8 cellular contexts compared by ENCODE assay signal in genomic region chr19:55598719-55599467, GRCh38. TPM values are rescaled to one million over a fixed set of nuclear protein-coding genes. Genes with fewer than 3 reads are reported as not detected.
DNase-seq lines count a peak whose midpoint lies in the region; ATAC-seq and TF ChIP-seq lines count a peak whose summit lies in the region.

No MANE protein-coding gene starts in this region.

- WGBS in neuronal stem cell (ENCODE audit: extremely low coverage in 2 of 2, insufficient read length in 2 of 2, insufficient replicate concordance in 1 of 2), 2 donors, result no CpG with 5 or more reads among the region's 26 CpGs

- H2BK120ac ChIP-seq in neuronal stem cell (ENCODE audit: low read depth, low read length), result no peak overlapping the region

- H2AFZ ChIP-seq in neuronal stem cell (ENCODE audit: low read length), result peak overlapping the region; percentile 80

- peak overlapping the region; percentile 57 for H3K23ac ChIP-seq in neuronal stem cell (ENCODE audit: low read depth, low read length, poor library complexity)

- peaks cover 4% of the 10 kb centered on the region for H3K79me1 ChIP-seq in neuronal stem cell (ENCODE audit: low read depth, low read length)

- peak overlapping the region; percentile 97 for H3K18ac ChIP-seq in neuronal stem cell (ENCODE audit: low read length)

- H3K27me3 ChIP-seq in H7 (ENCODE audit: control insufficient read depth, insufficient read depth, low read length) (no peaks in the 10 kb centered on the region), MG63 (no peaks in the 10 kb centered on the region), foreskin keratinocyte (no peaks in the 10 kb centered on the region), neuronal stem cell (ENCODE audit: control insufficient read depth in 3 of 3, insufficient read depth in 3 of 3, low read depth in 1 of 3, low read length in 3 of 3) (no peaks in the 10 kb centered on the region), subcutaneous abdominal adipose tissue (ENCODE audit: control insufficient read depth in 5 of 5, insufficient read depth in 4 of 5, low read length in 5 of 5) (no peaks in the 10 kb centered on the region)

- no peak overlapping the region for H4K8ac ChIP-seq in neuronal stem cell (ENCODE audit: low read depth, low read length)

- no peak overlapping the region for H3K14ac ChIP-seq in neuronal stem cell (ENCODE audit: low read length)

- no peak overlapping the region for H2BK12ac ChIP-seq in neuronal stem cell (ENCODE audit: low read length)

- H3K9ac ChIP-seq in neuronal stem cell (ENCODE audit: low read depth, low read length, poor library complexity) (peak overlapping the region; percentile 68), subcutaneous abdominal adipose tissue (ENCODE audit: low read length in 5 of 5) (peak overlapping the region in 4 of 5 donors; percentile 53 to 93 (median 86))

- H3K4me3 ChIP-seq in H7 (ENCODE audit: insufficient read depth, low read depth, low read length) (peak overlapping the region; percentile 57), MG63 (peak overlapping the region; percentile 84), neuronal stem cell (ENCODE audit: low read length in 2 of 2) (peak overlapping the region; percentile 78 to 87), subcutaneous abdominal adipose tissue (ENCODE audit: low read depth in 1 of 5, low read length in 5 of 5) (peak overlapping the region; percentile 49 to 99 (median 92))

- H3K27ac ChIP-seq in foreskin keratinocyte (peak overlapping the region; percentile 98), neuronal stem cell (replicated peaks; ENCODE audit: low read length) (peak overlapping the region; percentile 97), subcutaneous abdominal adipose tissue (ENCODE audit: low read depth, low read length) (peak overlapping the region; percentile 83)

- DNase-seq in ELR (ENCODE audit: low read depth) (peak; percentile 92), H7 (peak; percentile 96), MG63 (peak; percentile 91), SHP77 treated with DMSO at 0.1 percent for 48 hours (lab: John Stamatoyannopoulos, UW) (peak; percentile 93), activated gamma-delta T cell treated with Interleukin-2 at 50 U/mL for 16 hours (peak; percentile 88), foreskin keratinocyte (peak; percentile 88 to 93), neuronal stem cell (ENCODE audit: low spot score) (peak; percentile 98)

- H3K4me1 ChIP-seq in foreskin keratinocyte (peaks cover 11% of the 10 kb centered on the region), neuronal stem cell (ENCODE audit: control insufficient read depth in 2 of 2, insufficient read depth in 1 of 2, low read depth in 1 of 2, low read length in 2 of 2) (peaks cover 5 to 9% of the 10 kb centered on the region in 2 donors), subcutaneous abdominal adipose tissue (ENCODE audit: control insufficient read depth in 5 of 5, insufficient read depth in 5 of 5, low read length in 5 of 5) (peaks cover 2 to 22% (median 15%) of the 10 kb centered on the region in 5 donors)

- peak; percentile 71 for ATAC-seq in foreskin keratinocyte

- H2BK5ac ChIP-seq in neuronal stem cell (ENCODE audit: low read length), result no peak overlapping the region

- H3K4ac ChIP-seq in neuronal stem cell (ENCODE audit: low read length), result no peak overlapping the region

- H2BK15ac ChIP-seq in neuronal stem cell (ENCODE audit: low read length), result peak overlapping the region; percentile 50

- no peak overlapping the region for H2AK5ac ChIP-seq in neuronal stem cell (ENCODE audit: low read depth, low read length)

- TF ChIP-seq CTCF in foreskin keratinocyte (conservative IDR thresholded peaks at IDR 0.05), result no peak

- H4K91ac ChIP-seq in neuronal stem cell (ENCODE audit: low read depth, low read length, poor library complexity), result no peak overlapping the region

- H3K36me3 ChIP-seq in H7 (replicated peaks; ENCODE audit: control insufficient read depth, insufficient read depth, low read length) (peaks cover 3% of the 10 kb centered on the region), MG63 (peaks cover 36% of the 10 kb centered on the region), neuronal stem cell (replicated peaks in 1 of 2; ENCODE audit: control insufficient read depth in 2 of 2, insufficient read depth in 2 of 2, low read length in 2 of 2) (peaks cover 21 to 33% of the 10 kb centered on the region in 2 donors), subcutaneous abdominal adipose tissue (ENCODE audit: control insufficient read depth in 5 of 5, insufficient read depth in 5 of 5, low read length in 5 of 5) (peaks cover 0 to 41% (median 26%) of the 10 kb centered on the region in 5 donors)

- H3K4me2 ChIP-seq in neuronal stem cell (ENCODE audit: insufficient read depth, low read length, poor library complexity, severe bottlenecking), result peak overlapping the region; percentile 58

- H3K9me3 ChIP-seq in MG63 (no peaks in the 10 kb centered on the region), neuronal stem cell (replicated peaks in 1 of 2; ENCODE audit: control insufficient read depth in 2 of 2, insufficient read depth in 1 of 2, low read depth in 1 of 2, low read length in 2 of 2) (peaks cover 5 to 7% of the 10 kb centered on the region in 2 donors), subcutaneous abdominal adipose tissue (ENCODE audit: control insufficient read depth in 5 of 5, low read length in 5 of 5) (no peaks in the 10 kb centered on the region)

RNA-seq across cellular contexts. Expression of gene FIZ1, which starts 0.4 kb away (rescaled TPM):
- total RNA-seq in H7 (2014; rRNA removed; shearing (Covaris generic)), result 4.3 and 4.7 TPM in 2 replicates
- total RNA-seq in MG63 (2014; rRNA removed; shearing (Covaris generic); ENCODE audit: low replicate concordance), result 2.9 and 4.0 TPM in 2 replicates
- total RNA-seq in foreskin keratinocyte, result 6.3 and 7.3 TPM in 2 replicates
- polyA plus RNA-seq in foreskin keratinocyte, result 8.1 and 8.6 TPM in 2 replicates
- 19.2 TPM for polyA plus RNA-seq in neuronal stem cell (2013, experiment 1 of 2)
- 18.4 TPM for polyA plus RNA-seq in neuronal stem cell (2013, experiment 2 of 2)

RNA-seq across cellular contexts. Expression of gene ZNF524, which starts 1.2 kb away (rescaled TPM):
- 11.2 and 13.6 TPM in 2 replicates for total RNA-seq in H7 (2014; rRNA removed; shearing (Covaris generic))
- total RNA-seq in MG63 (2014; rRNA removed; shearing (Covaris generic); ENCODE audit: low replicate concordance), result 7.9 and 22.4 TPM in 2 replicates
- 10.7 and 12.7 TPM in 2 replicates for total RNA-seq in foreskin keratinocyte
- polyA plus RNA-seq in foreskin keratinocyte, result 15.8 and 18.7 TPM in 2 replicates
- polyA plus RNA-seq in neuronal stem cell (2013, experiment 1 of 2), result 3.1 TPM
- polyA plus RNA-seq in neuronal stem cell (2013, experiment 2 of 2), result 3.8 TPM

RNA-seq across cellular contexts. Expression of gene ZNF865, which starts 6.6 kb away (rescaled TPM):
- total RNA-seq in H7 (2014; rRNA removed; shearing (Covaris generic)), result 3.5 and 4.9 TPM in 2 replicates
- 0.66 and 0.69 TPM in 2 replicates for total RNA-seq in MG63 (2014; rRNA removed; shearing (Covaris generic); ENCODE audit: low replicate concordance)
- total RNA-seq in foreskin keratinocyte, result 2.7 and 3.4 TPM in 2 replicates
- polyA plus RNA-seq in foreskin keratinocyte, result 6.0 and 6.4 TPM in 2 replicates
- polyA plus RNA-seq in neuronal stem cell (2013, experiment 1 of 2), result 12.2 TPM
- 12.0 TPM for polyA plus RNA-seq in neuronal stem cell (2013, experiment 2 of 2)

RNA-seq across cellular contexts. Expression of gene ZNF579, which starts 18.2 kb away (rescaled TPM):
- 17.2 and 20.5 TPM in 2 replicates for total RNA-seq in H7 (2014; rRNA removed; shearing (Covaris generic))
- 7.2 and 8.6 TPM in 2 replicates for total RNA-seq in MG63 (2014; rRNA removed; shearing (Covaris generic); ENCODE audit: low replicate concordance)
- total RNA-seq in foreskin keratinocyte, result 5.3 and 6.1 TPM in 2 replicates
- polyA plus RNA-seq in foreskin keratinocyte, result 7.6 and 8.4 TPM in 2 replicates
- 34.7 TPM for polyA plus RNA-seq in neuronal stem cell (2013, experiment 1 of 2)
- 32.1 TPM for polyA plus RNA-seq in neuronal stem cell (2013, experiment 2 of 2)

RNA-seq across cellular contexts. Expression of gene ZNF784, which starts 25.5 kb away (rescaled TPM):
- total RNA-seq in H7 (2014; rRNA removed; shearing (Covaris generic)), result 9.8 and 12.5 TPM in 2 replicates
- total RNA-seq in MG63 (2014; rRNA removed; shearing (Covaris generic); ENCODE audit: low replicate concordance), result 9.0 and 12.6 TPM in 2 replicates
- total RNA-seq in foreskin keratinocyte, result 3.3 and 3.9 TPM in 2 replicates
- 4.1 and 4.7 TPM in 2 replicates for polyA plus RNA-seq in foreskin keratinocyte
- 6.9 TPM for polyA plus RNA-seq in neuronal stem cell (2013, experiment 1 of 2)
- 6.6 TPM for polyA plus RNA-seq in neuronal stem cell (2013, experiment 2 of 2)

Comparison
In these comparisons a context has a peak if more than half of its experiments do, and no peak if none do; other contexts are left out.
1. Peak in every context shown above with its lines: DNase-seq, ATAC-seq, H3K4me3 ChIP-seq and H3K27ac ChIP-seq.